ENCODE assay signal across 1 cellular context in the genomic region with DNA sequence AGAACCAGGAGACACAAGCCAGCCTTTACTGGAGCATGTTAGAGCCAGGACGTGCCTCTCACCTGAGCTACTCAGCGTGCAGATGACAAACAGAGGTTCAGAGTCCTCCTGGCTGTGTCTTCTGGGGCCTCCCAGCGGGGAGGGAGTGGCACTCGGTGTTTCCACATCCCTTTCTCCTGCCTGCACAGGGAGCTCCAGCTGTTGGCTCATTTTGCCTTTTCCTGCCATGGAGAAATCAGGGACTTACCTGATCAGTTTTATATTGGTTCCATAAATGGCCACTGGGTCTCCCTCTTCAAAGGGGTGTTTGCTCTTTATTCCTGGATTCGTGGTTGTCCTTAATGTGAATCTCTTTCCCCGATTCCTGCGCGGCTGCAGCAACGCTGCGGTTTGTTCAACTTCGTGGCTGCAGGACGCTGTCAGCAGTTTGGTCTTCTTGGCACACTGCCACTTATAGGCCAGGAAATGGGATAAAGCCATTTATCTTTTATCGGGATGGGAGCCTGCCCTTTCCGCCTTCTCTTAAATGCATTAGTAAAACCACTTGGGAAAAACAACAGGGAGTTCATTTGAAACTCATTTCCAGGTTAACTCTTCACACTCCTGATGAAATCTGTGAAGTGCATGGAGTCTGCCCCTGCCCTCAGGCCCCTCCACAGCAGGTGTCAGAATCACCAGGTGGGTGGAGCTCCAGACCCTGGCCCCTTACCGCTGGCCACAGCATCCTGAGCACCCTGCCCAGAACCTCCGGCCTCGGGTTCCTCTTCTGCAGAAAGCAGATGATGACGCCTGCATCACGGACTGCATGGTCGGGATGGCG.
TF ChIP-seq lines count a peak whose summit lies in the region.

No MANE protein-coding gene starts in this region.

TF ChIP-seq in HepG2, 621 proteins besides CTCF, POLR2A, EP300 and RAD21 (continued from another document and continues in another):
- TF ChIP-seq ZNF180 (CRISPR knock-in tag; IDR thresholded peaks at IDR 0.05; ENCODE audit: borderline replicate concordance, low read depth) (no peak), ZNF496 (CRISPR knock-in tag; IDR thresholded peaks at IDR 0.05; ENCODE audit: insufficient replicate concordance) (no peak), PHB2 (IDR thresholded peaks at IDR 0.05; ENCODE audit: partially characterized antibody) (no peak), ZNF687 (CRISPR knock-in tag; IDR thresholded peaks at IDR 0.05) (peak; percentile 77), KDM6A (CRISPR knock-in tag; IDR thresholded peaks at IDR 0.05; ENCODE audit: low read depth) (peak; percentile 61), ZFX (CRISPR knock-in tag; IDR thresholded peaks at IDR 0.05; ENCODE audit: low read depth) (peak; percentile 39; the same call in 1 of the 2 replicates), BORCS8-MEF2B (CRISPR knock-in tag; IDR thresholded peaks at IDR 0.05) (no peak), E2F1 (CRISPR knock-in tag; IDR thresholded peaks at IDR 0.05) (no peak), MYC (CRISPR knock-in tag; IDR thresholded peaks at IDR 0.05; ENCODE audit: borderline replicate concordance) (peak; percentile 66; the same call in 1 of the 2 replicates), MLLT10 (CRISPR knock-in tag; IDR thresholded peaks at IDR 0.05) (no peak), JARID2 (CRISPR knock-in tag; IDR thresholded peaks at IDR 0.05; ENCODE audit: insufficient replicate concordance) (no peak), ZBTB49 (CRISPR knock-in tag; IDR thresholded peaks at IDR 0.05; ENCODE audit: borderline replicate concordance) (no peak), TARDBP (CRISPR knock-in tag; IDR thresholded peaks at IDR 0.05) (peak; percentile 31; the same call in 1 of the 2 replicates), ZFAT (CRISPR knock-in tag; conservative IDR thresholded peaks at IDR 0.05) (no peak), ZNF724P (CRISPR knock-in tag; IDR thresholded peaks at IDR 0.05; ENCODE audit: borderline replicate concordance) (no peak), FIP1L1 (IDR thresholded peaks at IDR 0.05; ENCODE audit: borderline replicate concordance, insufficient read depth, low read depth, low read length) (no peak), ZNF678 (CRISPR knock-in tag; IDR thresholded peaks at IDR 0.05) (no peak), SAFB2 (CRISPR knock-in tag; IDR thresholded peaks at IDR 0.05; ENCODE audit: borderline replicate concordance, low read depth) (no peak), MAZ (IDR thresholded peaks at IDR 0.05; ENCODE audit: borderline replicate concordance, low read depth, low read length) (no peak; the same call in 1 of the 2 replicates), MAZ (CRISPR knock-in tag; IDR thresholded peaks at IDR 0.05; ENCODE audit: low read depth) (no peak), ZNF850 (CRISPR knock-in tag; conservative IDR thresholded peaks at IDR 0.05) (no peak), ZFP36 (IDR thresholded peaks at IDR 0.05; ENCODE audit: borderline replicate concordance, low read depth, low read length, partially characterized antibody) (no peak), ZNF251 (CRISPR knock-in tag; IDR thresholded peaks at IDR 0.05) (no peak), ZNF44 (CRISPR knock-in tag; IDR thresholded peaks at IDR 0.05) (0 out of 2 replicates have a peak, but pooled peaks have one; percentile 29), GTF2F1 (IDR thresholded peaks at IDR 0.05; ENCODE audit: low read length) (no peak), CEBPZ (IDR thresholded peaks at IDR 0.05; ENCODE audit: low read length) (no peak), THAP11 (CRISPR knock-in tag; IDR thresholded peaks at IDR 0.05) (peak; percentile 31; the same call in 1 of the 2 replicates), ZNF350 (CRISPR knock-in tag; IDR thresholded peaks at IDR 0.05; ENCODE audit: borderline replicate concordance, low read depth) (peak; percentile 67; the same call in 1 of the 2 replicates), PLRG1 (conservative IDR thresholded peaks at IDR 0.05) (no peak), GPN1 (CRISPR knock-in tag; IDR thresholded peaks at IDR 0.05; ENCODE audit: borderline replicate concordance) (no peak), SIN3B (IDR thresholded peaks at IDR 0.05; ENCODE audit: low read length) (no peak), ZFP41 (CRISPR knock-in tag; IDR thresholded peaks at IDR 0.05; ENCODE audit: borderline replicate concordance) (no peak)
- TF ChIP-seq, protein P1, sequence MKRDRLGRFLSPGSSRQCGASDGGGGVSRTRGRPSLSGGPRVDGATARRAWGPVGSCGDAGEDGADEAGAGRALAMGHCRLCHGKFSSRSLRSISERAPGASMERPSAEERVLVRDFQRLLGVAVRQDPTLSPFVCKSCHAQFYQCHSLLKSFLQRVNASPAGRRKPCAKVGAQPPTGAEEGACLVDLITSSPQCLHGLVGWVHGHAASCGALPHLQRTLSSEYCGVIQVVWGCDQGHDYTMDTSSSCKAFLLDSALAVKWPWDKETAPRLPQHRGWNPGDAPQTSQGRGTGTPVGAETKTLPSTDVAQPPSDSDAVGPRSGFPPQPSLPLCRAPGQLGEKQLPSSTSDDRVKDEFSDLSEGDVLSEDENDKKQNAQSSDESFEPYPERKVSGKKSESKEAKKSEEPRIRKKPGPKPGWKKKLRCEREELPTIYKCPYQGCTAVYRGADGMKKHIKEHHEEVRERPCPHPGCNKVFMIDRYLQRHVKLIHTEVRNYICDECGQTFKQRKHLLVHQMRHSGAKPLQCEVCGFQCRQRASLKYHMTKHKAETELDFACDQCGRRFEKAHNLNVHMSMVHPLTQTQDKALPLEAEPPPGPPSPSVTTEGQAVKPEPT (CRISPR knock-in tag; IDR thresholded peaks at IDR 0.05; ENCODE audit: low read depth), result peak; percentile 69; the same call in 1 of the 2 replicates
- TF ChIP-seq, protein P2, sequence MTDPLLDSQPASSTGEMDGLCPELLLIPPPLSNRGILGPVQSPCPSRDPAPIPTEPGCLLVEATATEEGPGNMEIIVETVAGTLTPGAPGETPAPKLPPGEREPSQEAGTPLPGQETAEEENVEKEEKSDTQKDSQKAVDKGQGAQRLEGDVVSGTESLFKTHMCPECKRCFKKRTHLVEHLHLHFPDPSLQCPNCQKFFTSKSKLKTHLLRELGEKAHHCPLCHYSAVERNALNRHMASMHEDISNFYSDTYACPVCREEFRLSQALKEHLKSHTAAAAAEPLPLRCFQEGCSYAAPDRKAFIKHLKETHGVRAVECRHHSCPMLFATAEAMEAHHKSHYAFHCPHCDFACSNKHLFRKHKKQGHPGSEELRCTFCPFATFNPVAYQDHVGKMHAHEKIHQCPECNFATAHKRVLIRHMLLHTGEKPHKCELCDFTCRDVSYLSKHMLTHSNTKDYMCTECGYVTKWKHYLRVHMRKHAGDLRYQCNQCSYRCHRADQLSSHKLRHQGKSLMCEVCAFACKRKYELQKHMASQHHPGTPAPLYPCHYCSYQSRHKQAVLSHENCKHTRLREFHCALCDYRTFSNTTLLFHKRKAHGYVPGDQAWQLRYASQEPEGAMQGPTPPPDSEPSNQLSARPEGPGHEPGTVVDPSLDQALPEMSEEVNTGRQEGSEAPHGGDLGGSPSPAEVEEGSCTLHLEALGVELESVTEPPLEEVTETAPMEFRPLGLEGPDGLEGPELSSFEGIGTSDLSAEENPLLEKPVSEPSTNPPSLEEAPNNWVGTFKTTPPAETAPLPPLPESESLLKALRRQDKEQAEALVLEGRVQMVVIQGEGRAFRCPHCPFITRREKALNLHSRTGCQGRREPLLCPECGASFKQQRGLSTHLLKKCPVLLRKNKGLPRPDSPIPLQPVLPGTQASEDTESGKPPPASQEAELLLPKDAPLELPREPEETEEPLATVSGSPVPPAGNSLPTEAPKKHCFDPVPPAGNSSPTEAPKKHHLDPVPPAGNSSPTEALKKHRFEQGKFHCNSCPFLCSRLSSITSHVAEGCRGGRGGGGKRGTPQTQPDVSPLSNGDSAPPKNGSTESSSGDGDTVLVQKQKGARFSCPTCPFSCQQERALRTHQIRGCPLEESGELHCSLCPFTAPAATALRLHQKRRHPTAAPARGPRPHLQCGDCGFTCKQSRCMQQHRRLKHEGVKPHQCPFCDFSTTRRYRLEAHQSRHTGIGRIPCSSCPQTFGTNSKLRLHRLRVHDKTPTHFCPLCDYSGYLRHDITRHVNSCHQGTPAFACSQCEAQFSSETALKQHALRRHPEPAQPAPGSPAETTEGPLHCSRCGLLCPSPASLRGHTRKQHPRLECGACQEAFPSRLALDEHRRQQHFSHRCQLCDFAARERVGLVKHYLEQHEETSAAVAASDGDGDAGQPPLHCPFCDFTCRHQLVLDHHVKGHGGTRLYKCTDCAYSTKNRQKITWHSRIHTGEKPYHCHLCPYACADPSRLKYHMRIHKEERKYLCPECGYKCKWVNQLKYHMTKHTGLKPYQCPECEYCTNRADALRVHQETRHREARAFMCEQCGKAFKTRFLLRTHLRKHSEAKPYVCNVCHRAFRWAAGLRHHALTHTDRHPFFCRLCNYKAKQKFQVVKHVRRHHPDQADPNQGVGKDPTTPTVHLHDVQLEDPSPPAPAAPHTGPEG (CRISPR knock-in tag; IDR thresholded peaks at IDR 0.05), result no peak
- TF ChIP-seq, protein P3, sequence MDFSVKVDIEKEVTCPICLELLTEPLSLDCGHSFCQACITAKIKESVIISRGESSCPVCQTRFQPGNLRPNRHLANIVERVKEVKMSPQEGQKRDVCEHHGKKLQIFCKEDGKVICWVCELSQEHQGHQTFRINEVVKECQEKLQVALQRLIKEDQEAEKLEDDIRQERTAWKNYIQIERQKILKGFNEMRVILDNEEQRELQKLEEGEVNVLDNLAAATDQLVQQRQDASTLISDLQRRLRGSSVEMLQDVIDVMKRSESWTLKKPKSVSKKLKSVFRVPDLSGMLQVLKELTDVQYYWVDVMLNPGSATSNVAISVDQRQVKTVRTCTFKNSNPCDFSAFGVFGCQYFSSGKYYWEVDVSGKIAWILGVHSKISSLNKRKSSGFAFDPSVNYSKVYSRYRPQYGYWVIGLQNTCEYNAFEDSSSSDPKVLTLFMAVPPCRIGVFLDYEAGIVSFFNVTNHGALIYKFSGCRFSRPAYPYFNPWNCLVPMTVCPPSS (IDR thresholded peaks at IDR 0.05), result no peak
